24 cellular contexts compared by ENCODE assay signal in genomic region chr1:14988636-14989035, GRCh38.
"Had no signal": no experiment of that assay in that cellular context is flagged by ENCODE, and none has a peak within 500 bp of the region (broad histone marks: within the 10 kb centered on the region; RNA-seq: fewer than 3 reads in every experiment).

No MANE protein-coding gene starts in this region.

- H3K36me3 Mint-ChIP-seq: activated naive CD4-positive, alpha-beta T cell treated with anti-CD3 and anti-CD28 coated beads, Interleukin-2, amount 50 U/mL, for 72 hours; naive B cell; stimulated activated naive B cell treated with anti-CD40 and anti-IgM and Interleukin-4, amounts not matched to agents 10 μg/mL and 1 μg/mL and 100 μg/mL, for 72 hours had no signal

- DNase-seq: activated CD4-positive, alpha-beta T cell treated with anti-CD3 and anti-CD28 coated beads for 4 hours; activated CD4-positive, alpha-beta T cell treated with anti-CD3 and anti-CD28 coated beads, Interleukin-2, amount 50 U/mL, for 4 hours; activated naive CD4-positive, alpha-beta T cell; activated T-cell treated with anti-CD3 and anti-CD28 coated beads for 4 hours; activated T-cell treated with anti-CD3 and anti-CD28 coated beads, Interleukin-2, amount 50 U/mL, for 72 hours; anterior cingulate cortex; colonic mucosa; effector CD8-positive, alpha-beta T cell; esophagus squamous epithelium; naive B cell; stimulated activated CD4-positive, alpha-beta T cell treated with anti-CD3 and anti-CD28 coated beads, Interleukin-1b, Interleukin-23, amount 100 ng/mL, for 48 hours; stimulated activated CD4-positive, alpha-beta T cell treated with anti-CD3 and anti-CD28 coated beads, Interleukin-4, amount 100 ng/mL, for 4 hours; stimulated activated CD8-positive, alpha-beta memory T cell treated with anti-CD3 and anti-CD28 coated beads, Interleukin-4, amount 100 ng/mL, for 48 hours; stimulated activated naive B cell treated with anti-CD40 and anti-IgM and Interleukin-4, amounts not matched to agents 10 μg/mL and 1 μg/mL and 100 μg/mL, for 72 hours; stomach; transverse colon had no signal

- H3K27me3 ChIP-seq: colonic mucosa, esophagus squamous epithelium, hepatocyte, stomach, transverse colon, uterus had no signal

- H3K27ac Mint-ChIP-seq: activated naive CD4-positive, alpha-beta T cell treated with anti-CD3 and anti-CD28 coated beads, Interleukin-2, amount 50 U/mL, for 72 hours; activated T-cell treated with anti-CD3 and anti-CD28 coated beads, Interleukin-2, amount 50 U/mL, for 72 hours; naive B cell; stimulated activated naive B cell treated with anti-CD40 and anti-IgM and Interleukin-4, amounts not matched to agents 10 μg/mL and 1 μg/mL and 100 μg/mL, for 72 hours had no signal

- H3K4me3 ChIP-seq: colonic mucosa, esophagus squamous epithelium, hepatocyte, left ventricle myocardium inferior, lung, skin epidermis, stomach, transverse colon, uterus had no signal

- ATAC-seq: activated naive CD4-positive, alpha-beta T cell treated with anti-CD3 and anti-CD28 coated beads, Interleukin-2, amount 50 U/mL, for 72 hours; activated T-cell treated with anti-CD3 and anti-CD28 coated beads, Interleukin-2, amount 50 U/mL, for 72 hours; stimulated activated naive B cell treated with anti-CD40 and anti-IgM and Interleukin-4, amounts not matched to agents 10 μg/mL and 1 μg/mL and 100 μg/mL, for 72 hours had no signal

- H3K4me3 Mint-ChIP-seq: activated T-cell treated with anti-CD3 and anti-CD28 coated beads, Interleukin-2, amount 50 U/mL, for 72 hours; naive B cell; stimulated activated naive B cell treated with anti-CD40 and anti-IgM and Interleukin-4, amounts not matched to agents 10 μg/mL and 1 μg/mL and 100 μg/mL, for 72 hours had no signal

- H3K4me2 ChIP-seq: hepatocyte had no signal

- H3K4me1 Mint-ChIP-seq: naive B cell; stimulated activated naive B cell treated with anti-CD40 and anti-IgM and Interleukin-4, amounts not matched to agents 10 μg/mL and 1 μg/mL and 100 μg/mL, for 72 hours had no signal

- H3K36me3 ChIP-seq: colonic mucosa, esophagus squamous epithelium, left ventricle myocardium inferior, stomach, transverse colon, uterus had no signal

- H2AFZ ChIP-seq: hepatocyte had no signal

- H3K4me1 ChIP-seq: colonic mucosa, transverse colon, uterus had no signal

- H3K9me3 Mint-ChIP-seq: activated naive CD4-positive, alpha-beta T cell treated with anti-CD3 and anti-CD28 coated beads, Interleukin-2, amount 50 U/mL, for 72 hours; activated T-cell treated with anti-CD3 and anti-CD28 coated beads, Interleukin-2, amount 50 U/mL, for 72 hours; naive B cell; stimulated activated naive B cell treated with anti-CD40 and anti-IgM and Interleukin-4, amounts not matched to agents 10 μg/mL and 1 μg/mL and 100 μg/mL, for 72 hours had no signal

- H3K9me3 ChIP-seq: colonic mucosa, esophagus squamous epithelium, left ventricle myocardium inferior, stomach, transverse colon, uterus had no signal

- H3K27ac ChIP-seq: colonic mucosa, epithelial cell of prostate, hepatocyte, left ventricle myocardium inferior, transverse colon, uterus, VCaP had no signal
